In the genomic region with DNA sequence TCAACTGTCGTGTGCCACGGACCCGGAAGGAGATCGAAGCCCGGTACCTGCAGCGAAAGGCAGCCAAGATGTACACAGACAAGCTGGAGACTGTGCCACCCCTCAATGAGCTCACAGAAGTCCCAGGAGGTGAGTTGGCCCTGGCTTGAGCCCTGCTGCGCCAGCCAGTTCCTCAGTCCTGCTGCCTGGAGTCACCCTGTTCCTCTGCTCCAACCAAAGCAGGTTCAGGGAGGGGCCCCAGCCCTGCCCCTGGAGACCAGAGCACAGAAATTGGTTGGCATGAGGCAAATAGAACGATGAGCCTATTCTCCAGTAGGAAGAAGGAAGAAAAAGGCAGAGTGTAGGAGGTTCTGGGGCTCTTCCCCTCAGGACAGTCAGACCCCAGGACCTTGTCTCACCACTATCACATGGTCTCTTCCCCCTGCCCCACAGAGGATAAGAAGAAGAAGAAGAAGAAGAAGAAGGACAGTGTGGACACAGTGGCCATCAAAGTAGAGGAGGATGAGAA, we compare ENCODE assay signal across 19 cellular contexts. TPM values are rescaled to one million over a fixed set of nuclear protein-coding genes. Genes with fewer than 3 reads are reported as not detected.
"Had no signal": no experiment of that assay in that cellular context is flagged by ENCODE, and none has a peak within 500 bp of the region (broad histone marks: within the 10 kb centered on the region; RNA-seq: fewer than 3 reads in every experiment).

No MANE protein-coding gene starts in this region.

- ATAC-seq: activated CD4-positive, CD25-positive, alpha-beta regulatory T cell treated with anti-CD3 and anti-CD28 coated beads, Interleukin-2, amount 50 U/mL, for 24 hours; esophagus mucosa; gastrocnemius medialis; heart right ventricle; lower lobe of right lung; stimulated activated naive CD8-positive, alpha-beta T cell treated with anti-CD3 and anti-CD28 coated beads, Interleukin-15, Interleukin-2, amounts not matched to agents 100 U/mL and 50 U/mL, for 24 hours had no signal

- DNase-seq: effector CD8-positive, alpha-beta T cell; immature natural killer cell; occipital lobe; retina; stimulated activated CD4-positive, alpha-beta T cell treated with anti-CD3 and anti-CD28 coated beads, Interleukin-2, amount 100 ng/mL, for 24 hours; stimulated activated naive CD8-positive, alpha-beta T cell treated with anti-CD3 and anti-CD28 coated beads, Interleukin-15, Interleukin-2, amounts not matched to agents 100 U/mL and 50 U/mL, for 24 hours; substantia nigra had no signal

- H3K4me1 Mint-ChIP-seq: immature natural killer cell had no signal

- H3K9me3 Mint-ChIP-seq: dendritic cell treated with granulocyte-macrophage colony-stimulating factor and Interleukin-4, amounts not matched to agents 40 ng/mL and 50 ng/mL, for 4 days; immature natural killer cell; nephron; T-helper 1 cell treated with Interleukin-12 subunit alpha and Interleukin-12 subunit beta and Interleukin-4 antibody, amounts not matched to agents 30 μg/mL and 1 μg/mL, for 36 hours had no signal

- H3K27me3 ChIP-seq: adrenal gland, gastrocnemius medialis, tibial artery had no signal

- H3K4me3 Mint-ChIP-seq: dendritic cell treated with granulocyte-macrophage colony-stimulating factor and Interleukin-4, amounts not matched to agents 40 ng/mL and 50 ng/mL, for 4 days; immature natural killer cell; nephron; T-helper 1 cell treated with Interleukin-12 subunit alpha and Interleukin-12 subunit beta and Interleukin-4 antibody, amounts not matched to agents 30 μg/mL and 1 μg/mL, for 36 hours had no signal

- H3K4me1 ChIP-seq: adrenal gland, lower lobe of right lung, tibial artery had no signal

- H3K9me3 ChIP-seq: adrenal gland, gastrocnemius medialis, heart right ventricle, lower lobe of right lung, tibial artery had no signal

- H3K36me3 ChIP-seq: adrenal gland, gastrocnemius medialis, heart right ventricle, lower lobe of right lung, tibial artery had no signal

- H3K27ac ChIP-seq: adrenal gland, gastrocnemius medialis, heart right ventricle, lower lobe of right lung, tibial artery had no signal

- H3K36me3 Mint-ChIP-seq: immature natural killer cell had no signal

- H3K27ac Mint-ChIP-seq: dendritic cell treated with granulocyte-macrophage colony-stimulating factor and Interleukin-4, amounts not matched to agents 40 ng/mL and 50 ng/mL, for 4 days; nephron; T-helper 1 cell treated with Interleukin-12 subunit alpha and Interleukin-12 subunit beta and Interleukin-4 antibody, amounts not matched to agents 30 μg/mL and 1 μg/mL, for 36 hours had no signal

- H3K4me3 ChIP-seq: adrenal gland, gastrocnemius medialis, heart right ventricle, lower lobe of right lung, tibial artery had no signal

RNA-seq across cellular contexts. Expression of a gene that starts 8.0 kb away (rescaled TPM):
- polyA plus RNA-seq: immature natural killer cell had no signal

RNA-seq across cellular contexts. Expression of a gene that starts 8.5 kb away (rescaled TPM):
- total RNA-seq: esophagus mucosa, gastrocnemius medialis, mesenteric fat pad, posterior vena cava had no signal
- polyA plus RNA-seq: immature natural killer cell had no signal

RNA-seq across cellular contexts. Expression of a gene that starts 15.7 kb away (rescaled TPM):
- polyA plus RNA-seq: immature natural killer cell had no signal
